Comparison of ENCODE assay signal across 16 cellular contexts in the genomic region with DNA sequence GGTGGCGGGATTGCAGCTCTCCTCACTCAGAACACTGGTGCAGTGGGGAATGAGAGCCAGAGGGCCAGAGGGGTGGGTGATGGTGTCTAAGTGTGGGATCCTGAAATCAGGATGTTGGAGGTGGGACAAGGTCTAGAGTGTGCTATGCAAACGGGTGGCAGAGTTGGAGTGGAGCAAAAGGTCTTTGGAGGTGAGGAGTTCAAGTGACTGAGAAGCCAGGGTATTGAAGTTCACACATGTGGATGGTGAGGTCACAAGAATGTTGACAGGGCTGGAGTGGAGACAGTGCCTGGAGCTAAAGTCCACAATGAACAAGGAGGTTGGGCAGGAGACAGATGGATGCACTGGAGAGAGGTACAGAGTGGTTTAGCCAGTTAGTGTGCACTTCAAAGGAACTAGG. TPM values are rescaled to one million over a fixed set of nuclear protein-coding genes. Genes with fewer than 3 reads are reported as not detected.
DNase-seq lines count a peak whose midpoint lies in the region; ATAC-seq and TF ChIP-seq lines count a peak whose summit lies in the region.
"Had no signal": no experiment of that assay in that cellular context is flagged by ENCODE, and none has a peak within 500 bp of the region (broad histone marks: within the 10 kb centered on the region; RNA-seq: fewer than 3 reads in every experiment).

No MANE protein-coding gene starts in this region.

- H3K27ac Mint-ChIP-seq in activated naive CD4-positive, alpha-beta T cell treated with anti-CD3 and anti-CD28 coated beads for 36 hours: no peak overlapping the region
- H3K27ac Mint-ChIP-seq in activated B cell treated with CpG ODN at 0.5 μM for 24 hours (no peak overlapping the region), T-cell (no peak overlapping the region)
- H3K27ac Mint-ChIP-seq: activated CD4-positive, alpha-beta memory T cell treated with anti-CD3 and anti-CD28 coated beads, Interleukin-2, amount 10 ng/mL, durations not matched to agents 7 days and 5 days; naive thymus-derived CD8-positive, alpha-beta T cell had no signal

- no peaks in the 10 kb centered on the region for H3K36me3 ChIP-seq in stomach

- TF ChIP-seq EP300 in stomach (IDR thresholded peaks at IDR 0.05): no peak

- no peak overlapping the region for H3K27ac ChIP-seq in stomach
- H3K27ac ChIP-seq: C4-2B, skin epidermis, testis had no signal

- H3K9me3 ChIP-seq in stomach: peaks cover 0 to 5% (median 0%) of the 10 kb centered on the region in 4 donors
- H3K9me3 ChIP-seq: testis had no signal

- intact Hi-C loops in activated naive CD4-positive, alpha-beta T cell treated with anti-CD3 and anti-CD28 coated beads for 36 hours (cut with micrococcal nuclease): no loop called here
- intact Hi-C loops in activated B cell treated with CpG ODN at 0.5 μM for 24 hours (cut with micrococcal nuclease): no loop called here
- intact Hi-C loops in left colon (cut with DNase I, micrococcal nuclease): no loop called here
- intact Hi-C loops in stomach (cut with DNase I; ENCODE audit: low total_unique reads): no loop called here

- no peak overlapping the region for H3K4me3 ChIP-seq in stomach
- H3K4me3 ChIP-seq: skin epidermis, testis had no signal

- ATAC-seq in activated B cell treated with CpG ODN at 0.5 μM for 24 hours (ENCODE audit: low read depth) (no peak), left colon (peak; percentile 20), GM18868 (IDR thresholded peaks at IDR 0.05; ENCODE audit: unreplicated experiment) (no peak), T-cell (replicated peaks in 1 of 4) (no peak)
- ATAC-seq: naive thymus-derived CD8-positive, alpha-beta T cell had no signal

- H3K27me3 Mint-ChIP-seq in activated naive CD4-positive, alpha-beta T cell treated with anti-CD3 and anti-CD28 coated beads for 36 hours (ENCODE audit: low read depth): no peaks in the 10 kb centered on the region
- H3K27me3 Mint-ChIP-seq in activated B cell treated with CpG ODN at 0.5 μM for 24 hours: no peaks in the 10 kb centered on the region
- H3K27me3 Mint-ChIP-seq in T-cell: no peaks in the 10 kb centered on the region

- POLR2A ChIA-PET in activated B cell treated with CpG ODN at 0.5 μM for 24 hours (lab: Charles Lee): interaction anchor here (1.1 kb wide), 1 partner anchor 15 kb away, joined by 9 read pairs; no protein-coding TSS in a partner anchor
- POLR2A ChIA-PET in T-cell (lab: Charles Lee): no interaction called here

- 54 to 58% (median 55%) methylated on average over 2 of the region's 2 CpGs for WGBS in stomach, 5 donors

- no peak for TF ChIP-seq POLR2A in stomach (IDR thresholded peaks at IDR 0.05)

- H3K4me1 ChIP-seq in stomach: no peaks in the 10 kb centered on the region
- H3K4me1 ChIP-seq: testis had no signal

- H3K9me3 Mint-ChIP-seq in activated naive CD4-positive, alpha-beta T cell treated with anti-CD3 and anti-CD28 coated beads for 36 hours: peaks cover 9% of the 10 kb centered on the region
- peaks cover 11% of the 10 kb centered on the region for H3K9me3 Mint-ChIP-seq in activated B cell treated with CpG ODN at 0.5 μM for 24 hours
- peaks cover 6 to 14% (median 7%) of the 10 kb centered on the region in 3 donors for H3K9me3 Mint-ChIP-seq in T-cell

- no peak for TF ChIP-seq CTCF in activated B cell treated with CpG ODN at 0.5 μM for 24 hours (IDR thresholded peaks at IDR 0.05)
- no peak for TF ChIP-seq CTCF in stomach (IDR thresholded peaks at IDR 0.05)

- DNase-seq in activated naive CD4-positive, alpha-beta T cell treated with anti-CD3 and anti-CD28 coated beads for 36 hours: peak; percentile 1
- no peak for DNase-seq in activated naive CD4-positive, alpha-beta T cell treated with anti-CD3 and anti-CD28 coated beads, Interleukin-2, amount 50 U/mL, for 16 hours
- DNase-seq in activated B cell treated with CpG ODN at 0.5 μM for 24 hours (peak; percentile 5), left colon (no peak), T-cell (no peak), GOT3 (lab: John Stamatoyannopoulos, UW) (no peak), stomach (no peak)
- DNase-seq: ACHN; activated CD4-positive, alpha-beta memory T cell treated with anti-CD3 and anti-CD28 coated beads, Interleukin-2, amount 10 ng/mL, durations not matched to agents 7 days and 5 days; DMS153; naive thymus-derived CD8-positive, alpha-beta T cell; NCI-H146; testis had no signal

- no peaks in the 10 kb centered on the region for H3K27me3 ChIP-seq in stomach
- H3K27me3 ChIP-seq: testis had no signal

- CTCF ChIA-PET in activated naive CD4-positive, alpha-beta T cell treated with anti-CD3 and anti-CD28 coated beads for 36 hours (lab: Charles Lee): interaction anchor here (0.7 kb wide), 1 partner anchor 220 kb away, joined by 4 read pairs; a partner anchor contains a TSS
- CTCF ChIA-PET in activated B cell treated with CpG ODN at 0.5 μM for 24 hours (lab: Charles Lee) (no interaction called here), T-cell (lab: Charles Lee) (no interaction called here)

- peaks cover 29% of the 10 kb centered on the region for H3K4me1 Mint-ChIP-seq in activated naive CD4-positive, alpha-beta T cell treated with anti-CD3 and anti-CD28 coated beads for 36 hours (ENCODE audit: low read depth)
- H3K4me1 Mint-ChIP-seq in activated B cell treated with CpG ODN at 0.5 μM for 24 hours (peaks cover 29% of the 10 kb centered on the region), T-cell (peaks cover 0 to 3% (median 2%) of the 10 kb centered on the region in 3 donors)

- no peaks in the 10 kb centered on the region for H3K36me3 Mint-ChIP-seq in activated naive CD4-positive, alpha-beta T cell treated with anti-CD3 and anti-CD28 coated beads for 36 hours (ENCODE audit: low read depth)
- H3K36me3 Mint-ChIP-seq in activated B cell treated with CpG ODN at 0.5 μM for 24 hours (ENCODE audit: low read depth) (peaks cover 2% of the 10 kb centered on the region), T-cell (no peaks in the 10 kb centered on the region)
- H3K36me3 Mint-ChIP-seq: naive thymus-derived CD8-positive, alpha-beta T cell had no signal

- H3K4me3 Mint-ChIP-seq in activated naive CD4-positive, alpha-beta T cell treated with anti-CD3 and anti-CD28 coated beads for 36 hours: no peak overlapping the region
- H3K4me3 Mint-ChIP-seq in activated B cell treated with CpG ODN at 0.5 μM for 24 hours: no peak overlapping the region
- H3K4me3 Mint-ChIP-seq in T-cell: no peak overlapping the region
- H3K4me3 Mint-ChIP-seq: activated CD4-positive, alpha-beta memory T cell treated with anti-CD3 and anti-CD28 coated beads, Interleukin-2, amount 10 ng/mL, durations not matched to agents 7 days and 5 days; naive thymus-derived CD8-positive, alpha-beta T cell had no signal

RNA-seq across cellular contexts. Expression of a gene that starts 38.3 kb away (rescaled TPM):
- 10 to 100 TPM; 45.5 to 52.0 TPM for total RNA-seq in activated naive CD4-positive, alpha-beta T cell treated with anti-CD3 and anti-CD28 coated beads for 36 hours
- total RNA-seq in activated B cell treated with CpG ODN at 0.5 μM for 24 hours (81.2 and 88.6 TPM in 2 replicates), left colon (10 to 100 TPM; 13.0 to 13.3 TPM), T-cell (10 to 100 TPM; 34.4 to 49.8 (median 42.8) TPM), stomach (10 to 100 TPM in 2 of 5 donors, 1 to 10 TPM in 3; 1.2 to 17.7 (median 9.7) TPM)
- 10 to 100 TPM in 1 of 3 donors, 1 to 10 TPM in 2; 6.3 to 11.0 (median 6.4) TPM for polyA plus RNA-seq in stomach

Comparison
In these comparisons a context has a peak if more than half of its experiments do, and no peak if none do; other contexts are left out.
1. DNase-seq: peak in activated naive CD4-positive, alpha-beta T cell treated with anti-CD3 and anti-CD28 coated beads for 36 hours (single experiment) and activated B cell treated with CpG ODN at 0.5 μM for 24 hours (single experiment); none in activated naive CD4-positive, alpha-beta T cell treated with anti-CD3 and anti-CD28 coated beads, Interleukin-2, amount 50 U/mL, for 16 hours (single experiment), left colon (0 of 2), T-cell (0 of 34), GOT3 (single experiment) and stomach (single experiment).